ENCODE assay signal across 28 cellular contexts in the genomic region with DNA sequence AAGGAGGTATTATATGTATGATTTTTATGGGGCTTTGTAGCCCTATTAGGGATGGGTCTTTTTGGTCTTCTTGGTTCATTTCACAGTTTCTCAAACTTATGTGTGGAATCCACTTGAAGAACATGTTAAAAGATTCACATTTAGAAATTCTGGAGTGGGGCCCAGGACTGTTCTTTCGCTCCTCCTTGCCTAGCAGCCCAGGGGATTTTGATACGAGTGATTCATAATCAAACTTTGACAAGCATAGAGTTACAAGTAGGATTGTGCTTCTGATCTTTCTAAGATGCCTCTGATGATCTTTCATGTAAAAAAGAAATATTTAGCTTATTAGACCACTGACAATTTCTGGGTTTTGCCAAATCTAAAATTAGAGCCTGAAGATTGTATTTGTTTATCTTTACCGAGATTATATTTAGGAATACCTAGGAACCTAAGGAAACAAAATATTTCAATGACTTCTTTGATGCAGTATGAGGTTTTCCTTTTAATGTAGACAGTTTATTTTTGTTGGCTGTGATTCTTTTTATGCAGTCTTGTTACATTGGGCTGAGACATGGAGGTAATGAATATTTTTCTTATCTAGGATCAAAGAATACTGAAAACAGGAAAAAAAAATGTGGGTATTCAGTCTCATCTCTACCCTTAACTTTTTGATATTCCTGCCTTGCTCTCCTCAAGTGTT.
A peak's percentile ranks its signal among the peaks of the same experiment; 100 is the strongest.
DNase-seq lines count a peak whose midpoint lies in the region; ATAC-seq and TF ChIP-seq lines count a peak whose summit lies in the region.
"Had no signal": no experiment of that assay in that cellular context is flagged by ENCODE, and none has a peak within 500 bp of the region (broad histone marks: within the 10 kb centered on the region; RNA-seq: fewer than 3 reads in every experiment).

No MANE protein-coding gene starts in this region.

- H3K36me3 Mint-ChIP-seq in activated T-helper 17 cell treated with anti-CD3 and anti-CD28 coated beads, Interleukin-2, amount 50 U/mL, for 72 hours (ENCODE audit: low read depth): no peaks in the 10 kb centered on the region
- H3K36me3 Mint-ChIP-seq: CD8-positive, alpha-beta memory T cell had no signal

- H3K4me3 ChIP-seq in cardiac fibroblast (replicated peaks in 1 of 2; ENCODE audit: low read depth in 2 of 2, low read length in 2 of 2) (no peak overlapping the region), skeletal muscle cell (ENCODE audit: low read depth, low read length) (no peak overlapping the region)
- H3K4me3 ChIP-seq: heart right ventricle, PC-9, SJSA1, skin epidermis, upper lobe of right lung had no signal

- DNase-seq in LHCN-M2 (ENCODE audit: low read depth) (peak; percentile 46), cardiac fibroblast (ENCODE audit: low read depth in 2 of 2) (peak; percentile 16 to 43), left ventricle myocardium superior (no peak), skeletal muscle cell (ENCODE audit: low read depth) (peak; percentile 43)
- DNase-seq: activated CD4-positive, alpha-beta memory T cell treated with anti-CD3 and anti-CD28 coated beads, Interleukin-2, amount 10 ng/mL, durations not matched to agents 7 days and 5 days; activated CD4-positive, CD25-positive, alpha-beta regulatory T cell treated with anti-CD3 and anti-CD28 coated beads, Interleukin-2, amount 50 U/mL, for 72 hours; activated effector memory CD4-positive, alpha-beta T cell treated with anti-CD3 and anti-CD28 coated beads, Interleukin-2, amount 50 U/mL, for 16 hours; activated naive CD8-positive, alpha-beta T cell treated with anti-CD3 and anti-CD28 coated beads, Interleukin-2, amount 10 ng/mL, durations not matched to agents 7 days and 5 days; AML-193; CD8-positive, alpha-beta memory T cell; foreskin fibroblast; heart right ventricle; KG1; midbrain; NCI-H1694; NCI-H2171; NCI-H510A treated with DMSO at 0.1 percent for 48 hours; PC-9; stimulated activated CD4-positive, alpha-beta T cell treated with anti-CD3 and anti-CD28 coated beads, Interleukin-2, amount 100 ng/mL, for 24 hours; upper lobe of right lung had no signal

- H3K9me3 Mint-ChIP-seq in activated T-helper 17 cell treated with anti-CD3 and anti-CD28 coated beads, Interleukin-2, amount 50 U/mL, for 72 hours: peaks cover 9% of the 10 kb centered on the region
- H3K9me3 Mint-ChIP-seq: activated CD4-positive, alpha-beta memory T cell treated with anti-CD3 and anti-CD28 coated beads, Interleukin-2, amount 10 ng/mL, durations not matched to agents 7 days and 5 days had no signal

- intact Hi-C loops in left ventricle myocardium superior (cut with micrococcal nuclease): no loop called here

- ATAC-seq in left ventricle myocardium superior: peak; percentile 50
- no peak for ATAC-seq in activated T-helper 17 cell treated with anti-CD3 and anti-CD28 coated beads, Interleukin-2, amount 50 U/mL, for 72 hours (replicated peaks)
- ATAC-seq in GM21381 (IDR thresholded peaks at IDR 0.05; ENCODE audit: unreplicated experiment): no peak
- ATAC-seq in HG03108 (IDR thresholded peaks at IDR 0.05; ENCODE audit: unreplicated experiment): no peak
- ATAC-seq in HG02938 (IDR thresholded peaks at IDR 0.05; ENCODE audit: unreplicated experiment): no peak
- ATAC-seq: upper lobe of right lung had no signal

- peaks cover 12% of the 10 kb centered on the region for H3K4me1 Mint-ChIP-seq in activated T-helper 17 cell treated with anti-CD3 and anti-CD28 coated beads, Interleukin-2, amount 50 U/mL, for 72 hours

- no peaks in the 10 kb centered on the region for H3K27me3 Mint-ChIP-seq in activated T-helper 17 cell treated with anti-CD3 and anti-CD28 coated beads, Interleukin-2, amount 50 U/mL, for 72 hours
- H3K27me3 Mint-ChIP-seq: activated naive CD8-positive, alpha-beta T cell treated with anti-CD3 and anti-CD28 coated beads, Interleukin-2, amount 10 ng/mL, durations not matched to agents 7 days and 5 days; CD8-positive, alpha-beta memory T cell; progenitor cell of endocrine pancreas had no signal

- TF ChIP-seq CTCF in cardiac fibroblast (IDR thresholded peaks at IDR 0.05; ENCODE audit: low read depth, low read length): no peak

- no peak overlapping the region for H3K27ac Mint-ChIP-seq in activated T-helper 17 cell treated with anti-CD3 and anti-CD28 coated beads, Interleukin-2, amount 50 U/mL, for 72 hours
- H3K27ac Mint-ChIP-seq: activated CD4-positive, alpha-beta memory T cell treated with anti-CD3 and anti-CD28 coated beads, Interleukin-2, amount 10 ng/mL, durations not matched to agents 7 days and 5 days; activated naive CD8-positive, alpha-beta T cell treated with anti-CD3 and anti-CD28 coated beads, Interleukin-2, amount 10 ng/mL, durations not matched to agents 7 days and 5 days; progenitor cell of endocrine pancreas had no signal

- no peak overlapping the region for H3K4me3 Mint-ChIP-seq in activated T-helper 17 cell treated with anti-CD3 and anti-CD28 coated beads, Interleukin-2, amount 50 U/mL, for 72 hours
- H3K4me3 Mint-ChIP-seq: activated CD4-positive, alpha-beta memory T cell treated with anti-CD3 and anti-CD28 coated beads, Interleukin-2, amount 10 ng/mL, durations not matched to agents 7 days and 5 days; activated naive CD8-positive, alpha-beta T cell treated with anti-CD3 and anti-CD28 coated beads, Interleukin-2, amount 10 ng/mL, durations not matched to agents 7 days and 5 days; brain; CD8-positive, alpha-beta memory T cell had no signal
